Comparison of ENCODE assay signal across 20 cellular contexts in the genomic region with DNA sequence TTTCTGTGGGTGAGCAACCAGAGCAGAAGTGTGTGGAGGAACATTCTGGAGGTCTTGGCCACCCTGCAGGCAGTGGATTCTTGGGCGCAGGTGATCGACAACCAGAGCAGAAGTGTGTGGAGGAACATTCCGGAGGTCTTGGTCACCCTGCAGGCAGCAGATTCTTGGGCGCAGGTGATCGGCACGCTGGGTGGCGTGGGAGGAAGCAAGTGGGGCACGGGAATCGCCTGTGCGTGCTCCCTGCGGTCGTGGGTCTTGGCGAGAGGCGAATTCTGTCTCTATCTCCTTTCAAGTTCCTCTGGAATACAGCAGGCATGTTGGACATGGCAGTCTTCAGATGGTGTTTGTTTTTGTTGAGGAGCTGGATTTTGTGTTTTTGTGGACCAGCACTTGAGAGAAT. TPM values are rescaled to one million over a fixed set of nuclear protein-coding genes. Genes with fewer than 3 reads are reported as not detected.
DNase-seq lines count a peak whose midpoint lies in the region; ATAC-seq, FAIRE-seq and TF ChIP-seq lines count a peak whose summit lies in the region.
"Had no signal": no experiment of that assay in that cellular context is flagged by ENCODE, and none has a peak within 500 bp of the region (broad histone marks: within the 10 kb centered on the region; RNA-seq: fewer than 3 reads in every experiment).

No MANE protein-coding gene starts in this region.

- no peaks in the 10 kb centered on the region for H3K27me3 Mint-ChIP-seq in T-helper 1 cell treated with Interleukin-12 subunit alpha and Interleukin-12 subunit beta and Interleukin-4 antibody, amounts not matched to agents 30 μg/mL and 1 μg/mL, for 36 hours (ENCODE audit: low read depth)
- H3K27me3 Mint-ChIP-seq in endothelial cell (ENCODE audit: unreplicated experiment): peaks cover 8% of the 10 kb centered on the region

- TF ChIP-seq POLR2A in GM12892 (IDR thresholded peaks at IDR 0.05; ENCODE audit: low read depth, low read length) (no peak), gastrocnemius medialis (IDR thresholded peaks at IDR 0.05) (no peak), uterus (IDR thresholded peaks at IDR 0.05) (no peak)

- H3K9me3 Mint-ChIP-seq in T-helper 1 cell treated with Interleukin-12 subunit alpha and Interleukin-12 subunit beta and Interleukin-4 antibody, amounts not matched to agents 30 μg/mL and 1 μg/mL, for 36 hours: no peaks in the 10 kb centered on the region
- H3K9me3 Mint-ChIP-seq in endothelial cell (ENCODE audit: unreplicated experiment): no peaks in the 10 kb centered on the region

- H3K4me1 ChIP-seq in gastrocnemius medialis: peaks cover 8 to 27% of the 10 kb centered on the region in 2 donors
- no peaks in the 10 kb centered on the region for H3K4me1 ChIP-seq in uterus
- H3K4me1 ChIP-seq: HAP-1 had no signal

- H3K36me3 ChIP-seq in gastrocnemius medialis: peaks cover 0 to 11% of the 10 kb centered on the region in 2 donors
- H3K36me3 ChIP-seq in uterus: no peaks in the 10 kb centered on the region
- H3K36me3 ChIP-seq: cardiac muscle cell had no signal

- H3K4me1 Mint-ChIP-seq in T-helper 1 cell treated with Interleukin-12 subunit alpha and Interleukin-12 subunit beta and Interleukin-4 antibody, amounts not matched to agents 30 μg/mL and 1 μg/mL, for 36 hours (ENCODE audit: low read depth): peaks cover 41% of the 10 kb centered on the region
- peaks cover 15% of the 10 kb centered on the region for H3K4me1 Mint-ChIP-seq in endothelial cell (ENCODE audit: unreplicated experiment)

- TF ChIP-seq CTCF in endothelial cell (IDR thresholded peaks at IDR 0.05; ENCODE audit: unreplicated experiment): no peak
- TF ChIP-seq CTCF in gastrocnemius medialis (IDR thresholded peaks at IDR 0.05 in 4 of 5, conservative IDR thresholded peaks at IDR 0.05 in 1 of 5): no peak
- no peak for TF ChIP-seq CTCF in uterus (IDR thresholded peaks at IDR 0.05)

- no peaks in the 10 kb centered on the region for H3K27me3 ChIP-seq in gastrocnemius medialis
- no peaks in the 10 kb centered on the region for H3K27me3 ChIP-seq in uterus
- H3K27me3 ChIP-seq: cardiac muscle cell, neutrophil had no signal

- DNase-seq in T-helper 1 cell (no peak), GM12892 (ENCODE audit: insufficient read length) (no peak), endothelial cell (ENCODE audit: low spot score) (no peak), gastrocnemius medialis (no peak), uterus (no peak)
- DNase-seq: activated gamma-delta T cell; amygdala; GDM1; left colon; NCI-H510A; stimulated activated CD4-positive, alpha-beta T cell treated with anti-CD3 and anti-CD28 coated beads, Interleukin-12 subunit alpha, Interleukin-12 subunit beta, amount 100 ng/mL, for 4 hours; trophoblast cell had no signal

- intact Hi-C loops in gastrocnemius medialis (cut with DNase I; ENCODE audit: low total_unique reads) (no loop called here), uterus (cut with DNase I; ENCODE audit: low total_unique reads) (no loop called here)

- no peak overlapping the region for H3K4me3 Mint-ChIP-seq in T-helper 1 cell treated with Interleukin-12 subunit alpha and Interleukin-12 subunit beta and Interleukin-4 antibody, amounts not matched to agents 30 μg/mL and 1 μg/mL, for 36 hours
- no peak overlapping the region for H3K4me3 Mint-ChIP-seq in endothelial cell (ENCODE audit: unreplicated experiment)

- FAIRE-seq in GM12892 (lab: Jason Lieb, UNC): peak; percentile 73

- H3K27ac ChIP-seq in gastrocnemius medialis: peak overlapping the region in 3 of 4 donors; percentile 29 to 48 (median 40)
- no peak overlapping the region for H3K27ac ChIP-seq in uterus
- H3K27ac ChIP-seq: 22Rv1, cardiac muscle cell, neutrophil had no signal

- no peak overlapping the region for H3K4me3 ChIP-seq in gastrocnemius medialis
- no peak overlapping the region for H3K4me3 ChIP-seq in uterus
- H3K4me3 ChIP-seq: cardiac muscle cell, HAP-1 had no signal

- in situ Hi-C loops in gastrocnemius medialis (cut with MboI; ENCODE audit: low sequenced_read_pairs in 4 of 4): no loop called here

- H3K9me3 ChIP-seq in gastrocnemius medialis (no peaks in the 10 kb centered on the region), uterus (no peaks in the 10 kb centered on the region)
- H3K9me3 ChIP-seq: HAP-1, neutrophil had no signal

- peaks cover 33% of the 10 kb centered on the region for H3K36me3 Mint-ChIP-seq in T-helper 1 cell treated with Interleukin-12 subunit alpha and Interleukin-12 subunit beta and Interleukin-4 antibody, amounts not matched to agents 30 μg/mL and 1 μg/mL, for 36 hours (ENCODE audit: low read depth)
- peaks cover 27% of the 10 kb centered on the region for H3K36me3 Mint-ChIP-seq in endothelial cell (ENCODE audit: low read depth, unreplicated experiment)

- H3K27ac Mint-ChIP-seq in T-helper 1 cell treated with Interleukin-12 subunit alpha and Interleukin-12 subunit beta and Interleukin-4 antibody, amounts not matched to agents 30 μg/mL and 1 μg/mL, for 36 hours: peak overlapping the region; percentile 14
- peak overlapping the region; percentile 11 for H3K27ac Mint-ChIP-seq in endothelial cell (ENCODE audit: unreplicated experiment)

- no peak for ATAC-seq in gastrocnemius medialis
- no peak for ATAC-seq in GM19351 (IDR thresholded peaks at IDR 0.05; ENCODE audit: unreplicated experiment)
- ATAC-seq in GM18867 (IDR thresholded peaks at IDR 0.05; ENCODE audit: unreplicated experiment): no peak
- ATAC-seq: left colon had no signal

RNA-seq across cellular contexts. Expression of a gene that starts 30.7 kb away (rescaled TPM):
- polyA plus RNA-seq in GM12892 (2012; ENCODE audit: missing spikeins): 0.45 TPM
- 0.31 TPM for total RNA-seq in endothelial cell (ENCODE audit: unreplicated experiment)
- 10 to 100 TPM in 2 of 4 donors, 1 to 10 TPM in 2; 2.5 to 17.8 (median 11.7) TPM for total RNA-seq in gastrocnemius medialis
- under 1 TPM in 2 of 4 donors, not detected in 2; under 0.01 to 0.07 TPM for total RNA-seq in uterus
- total RNA-seq: cardiac muscle cell, left colon had no signal
- polyA plus RNA-seq: BJ had no signal

Comparison
In these comparisons a context has a peak if more than half of its experiments do, and no peak if none do; other contexts are left out.
1. H3K27ac ChIP-seq: peak in gastrocnemius medialis (3 of 4); none in uterus (0 of 2).